Comparison of ENCODE assay signal across 9 cellular contexts in genomic region chr17:2982854-2983636, GRCh38.
DNase-seq lines count a peak whose midpoint lies in the region; ATAC-seq and TF ChIP-seq lines count a peak whose summit lies in the region.
"Had no signal": no experiment of that assay in that cellular context is flagged by ENCODE, and none has a peak within 500 bp of the region (broad histone marks: within the 10 kb centered on the region; RNA-seq: fewer than 3 reads in every experiment).

No MANE protein-coding gene starts in this region.

- H3K27me3 Mint-ChIP-seq in Calu3 (ENCODE audit: unreplicated experiment): no peaks in the 10 kb centered on the region

- ATAC-seq in HG02610 (IDR thresholded peaks at IDR 0.05; ENCODE audit: unreplicated experiment): no peak

- peaks cover 3% of the 10 kb centered on the region for H3K36me3 Mint-ChIP-seq in Calu3 (ENCODE audit: insufficient read depth, unreplicated experiment)

- CTCF ChIA-PET in Calu3 (lab: Charles Lee): interaction anchor here (0.7 kb wide), 1 partner anchor 738 kb away, joined by 3 read pairs; no protein-coding TSS in a partner anchor

- no peak overlapping the region for H3K27ac Mint-ChIP-seq in Calu3 (ENCODE audit: unreplicated experiment)

- TF ChIP-seq CTCF in AG10803 (conservative IDR thresholded peaks at IDR 0.05; ENCODE audit: low read length) (peak; percentile 55), fibroblast of mammary gland (conservative IDR thresholded peaks at IDR 0.05; ENCODE audit: control insufficient read depth, insufficient read depth, low read depth, low read length) (peak; percentile 44), Calu3 (IDR thresholded peaks at IDR 0.05; ENCODE audit: unreplicated experiment) (no peak)

- no peaks in the 10 kb centered on the region for H3K4me1 Mint-ChIP-seq in Calu3 (ENCODE audit: low read depth, unreplicated experiment)

- peak overlapping the region; percentile 16 for H3K4me3 ChIP-seq in AG10803 (ENCODE audit: low read length)
- no peak overlapping the region for H3K4me3 ChIP-seq in fibroblast of mammary gland (ENCODE audit: control insufficient read depth, low read depth, low read length)
- H3K4me3 ChIP-seq: tibial nerve had no signal

- intact Hi-C loops in Calu3 (cut with micrococcal nuclease; ENCODE audit: unreplicated experiment): no loop called here

- DNase-seq in AG10803 (ENCODE audit: low read depth) (peak; percentile 86), NOMO-1 (lab: John Stamatoyannopoulos, UW; ENCODE audit: unreplicated experiment in 2 of 2) (peak; percentile 81 to 90), fibroblast of mammary gland (ENCODE audit: low read depth) (peak; percentile 82), nucleus accumbens (lab: John Stamatoyannopoulos, UW) (peak in 54 of 56 donors; percentile 5 to 87 (median 70)), Calu3 (no peak), NCI-H345 (lab: John Stamatoyannopoulos, UW) (no peak), 8988T (no peak)

- no peak overlapping the region for H3K4me3 Mint-ChIP-seq in Calu3 (ENCODE audit: low read depth, unreplicated experiment)

- no TSS peak for BruUV-seq in Calu3 (replicated peaks; lab: Mats Ljungman, UMichigan)

- no peaks in the 10 kb centered on the region for H3K9me3 Mint-ChIP-seq in Calu3 (ENCODE audit: low read depth, unreplicated experiment)

Comparison
In these comparisons a context has a peak if more than half of its experiments do, and no peak if none do; other contexts are left out.
1. DNase-seq: peak in AG10803 (single experiment), NOMO-1 (2 of 2), fibroblast of mammary gland (single experiment) and nucleus accumbens (54 of 56); none in Calu3 (single experiment), NCI-H345 (single experiment) and 8988T (single experiment).